In genomic region chr12:102462803-102463499, GRCh38 we compare ENCODE assay signal across 15 cellular contexts. TPM values are rescaled to one million over a fixed set of nuclear protein-coding genes. Genes with fewer than 3 reads are reported as not detected.
A peak's percentile ranks its signal among the peaks of the same experiment; 100 is the strongest.
DNase-seq lines count a peak whose midpoint lies in the region; ATAC-seq and TF ChIP-seq lines count a peak whose summit lies in the region.
"Had no signal": no experiment of that assay in that cellular context is flagged by ENCODE, and none has a peak within 500 bp of the region (broad histone marks: within the 10 kb centered on the region; RNA-seq: fewer than 3 reads in every experiment).

No MANE protein-coding gene starts in this region.

- no peaks in the 10 kb centered on the region for H3K9me3 ChIP-seq in IMR-90 (ENCODE audit: control insufficient read depth, insufficient read depth, low read length)
- H3K9me3 ChIP-seq in osteoblast (ENCODE audit: low read depth, low read length) = no peaks in the 10 kb centered on the region

- no peak overlapping the region for H3K4ac ChIP-seq in IMR-90 (ENCODE audit: low read depth, low read length)

- WGBS in IMR-90 (ENCODE audit: extremely low coverage in 2 of 2, insufficient read length in 1 of 2), 2 experiments = no CpG with 5 or more reads among the region's 8 CpGs

- no peak overlapping the region for H3K14ac ChIP-seq in IMR-90 (replicated peaks; ENCODE audit: low read depth, low read length)

- DNase-seq in AG09309 (ENCODE audit: low read depth) (peak; percentile 51), IMR-90 (peak; percentile 80), fibroblast of gingiva (ENCODE audit: low read depth) (peak; percentile 71), osteoblast (ENCODE audit: insufficient read length, low spot score, missing footprints) (peak; percentile 27), NCI-H1105 (lab: John Stamatoyannopoulos, UW) (no peak)
- DNase-seq: activated CD4-positive, alpha-beta T cell treated with anti-CD3 and anti-CD28 coated beads for 48 hours; CD4-positive, alpha-beta memory T cell; effector memory CD4-positive, alpha-beta T cell; natural killer cell; NCI-H524 treated with DMSO at 0.1 percent for 48 hours; SW 1271 had no signal

- H3K36me3 ChIP-seq in IMR-90 (ENCODE audit: control insufficient read depth, insufficient read depth, low read length) = no peaks in the 10 kb centered on the region
- H3K36me3 ChIP-seq in osteoblast (ENCODE audit: insufficient read depth, low read length) = no peaks in the 10 kb centered on the region

- no peaks in the 10 kb centered on the region for H3K9me1 ChIP-seq in IMR-90 (ENCODE audit: insufficient read depth, low read length)

- peak overlapping the region; percentile 81 for H3K18ac ChIP-seq in IMR-90 (ENCODE audit: low read depth, low read length)

- no peak overlapping the region for H2AFZ ChIP-seq in IMR-90 (replicated peaks; ENCODE audit: low read length, poor library complexity)
- no peak overlapping the region for H2AFZ ChIP-seq in osteoblast (ENCODE audit: low read length)

- ATAC-seq in IMR-90 (ENCODE audit: low read depth) = peak; percentile 62
- ATAC-seq in HG02840 (IDR thresholded peaks at IDR 0.05; ENCODE audit: low FRiP score, unreplicated experiment) = no peak
- no peak for ATAC-seq in GM18498 (IDR thresholded peaks at IDR 0.05; ENCODE audit: unreplicated experiment)
- no peak for ATAC-seq in HG02759 (IDR thresholded peaks at IDR 0.05; ENCODE audit: unreplicated experiment)
- ATAC-seq: natural killer cell had no signal

- POLR2A ChIA-PET in IMR-90 (lab: Charles Lee; ENCODE audit: unreplicated experiment) = no interaction called here

- no TSS peak for BruUV-seq in IMR-90 (replicated peaks; lab: Mats Ljungman, UMichigan)

- intact Hi-C loops in IMR-90 (cut with micrococcal nuclease) = no loop called here

- no peaks in the 10 kb centered on the region for H4K20me1 ChIP-seq in IMR-90 (ENCODE audit: insufficient read depth, low read length)
- H4K20me1 ChIP-seq in osteoblast (ENCODE audit: insufficient read depth, low read length) = no peaks in the 10 kb centered on the region

- no peak overlapping the region; a peak in 1 of 4 replicates for H4K8ac ChIP-seq in IMR-90 (ENCODE audit: low read depth in 2 of 2, low read length in 2 of 2)

- peak overlapping the region; percentile 24; the same call in 1 of the 2 replicates for H2BK20ac ChIP-seq in IMR-90 (ENCODE audit: low read depth, low read length)

- H3K79me2 ChIP-seq in osteoblast (ENCODE audit: insufficient read depth, low read length) = no peaks in the 10 kb centered on the region

- H3K56ac ChIP-seq in IMR-90 (ENCODE audit: extremely low read depth, insufficient read depth, low read length) = no peak overlapping the region

- no peak for TF ChIP-seq CTCF in AG09309 (IDR thresholded peaks at IDR 0.05; ENCODE audit: control insufficient read depth, insufficient read depth, low read depth, low read length, missing control alignments)
- TF ChIP-seq CTCF in IMR-90 (conservative IDR thresholded peaks at IDR 0.05; ENCODE audit: low read depth, low read length) = no peak
- TF ChIP-seq CTCF in osteoblast (IDR thresholded peaks at IDR 0.05; ENCODE audit: extremely low read depth, low read depth, low read length) = no peak

- no peaks in the 10 kb centered on the region for H3K27me3 ChIP-seq in IMR-90 (ENCODE audit: control insufficient read depth, insufficient read depth, low read length)
- H3K27me3 ChIP-seq in osteoblast (ENCODE audit: insufficient read depth, low read length) = no peaks in the 10 kb centered on the region

- no peak overlapping the region for H3K23ac ChIP-seq in IMR-90 (ENCODE audit: low read depth, low read length)

- TF ChIP-seq RAD21 in IMR-90 (IDR thresholded peaks at IDR 0.05; ENCODE audit: low read length) = no peak

- TF ChIP-seq POLR2A in IMR-90 (IDR thresholded peaks at IDR 0.05; ENCODE audit: low read depth, low read length) = no peak

- peak overlapping the region; percentile 25; the same call in 1 of the 3 replicates for H2BK15ac ChIP-seq in IMR-90 (ENCODE audit: low read depth, low read length)

- dilution Hi-C loops in IMR-90 (cut with HindIII; ENCODE audit: low sequenced_read_pairs, unreplicated experiment) = no loop called here

- H3K4me1 ChIP-seq in IMR-90 (ENCODE audit: control insufficient read depth, insufficient read depth, low read length) = peaks cover 14% of the 10 kb centered on the region
- H3K4me1 ChIP-seq in osteoblast (ENCODE audit: insufficient read depth, low read length) = peaks cover 24% of the 10 kb centered on the region

- H3K27ac ChIP-seq in IMR-90 (ENCODE audit: insufficient read depth, low read length) (peak overlapping the region; percentile 20; the same call in 1 of the 2 replicates), osteoblast (ENCODE audit: low read depth, low read length) (peak overlapping the region; percentile 88)
- H3K27ac ChIP-seq: RWPE1 had no signal

- no peak overlapping the region for H2AK9ac ChIP-seq in IMR-90 (replicated peaks; ENCODE audit: low read depth, low read length, poor library complexity)

- no peak overlapping the region for H4K91ac ChIP-seq in IMR-90 (ENCODE audit: insufficient read depth, low read depth, low read length)

- H3K4me3 ChIP-seq in AG09309 (ENCODE audit: control insufficient read depth, low read depth, low read length) (no peak overlapping the region), IMR-90 (ENCODE audit: insufficient read depth, low read depth, low read length) (no peak overlapping the region), osteoblast (ENCODE audit: insufficient read depth, low read length) (no peak overlapping the region)

- H3K79me1 ChIP-seq in IMR-90 (ENCODE audit: low read depth in 1 of 2, low read length in 2 of 2) = no peaks in the 10 kb centered on the region

- H2AK5ac ChIP-seq in IMR-90 (ENCODE audit: low read depth, low read length) = 0 out of 2 replicates have a peak overlapping the region, but pooled peaks have one; percentile 9

- peak overlapping the region; percentile 25; the same call in 1 of the 2 replicates for H2BK120ac ChIP-seq in IMR-90 (ENCODE audit: low read depth, low read length)

- H4K5ac ChIP-seq in IMR-90 (ENCODE audit: low read depth, low read length) = peak overlapping the region; percentile 12; the same call in 1 of the 2 replicates

- CTCF ChIA-PET in IMR-90 (lab: Yijun Ruan, JAX) = interaction anchor here (0.6 kb wide), 1 partner anchor 545 kb away, joined by 3 read pairs; no protein-coding TSS in a partner anchor

- H3K4me2 ChIP-seq in IMR-90 (ENCODE audit: low read depth, low read length) = peak overlapping the region; percentile 48; the same call in 1 of the 2 replicates
- peak overlapping the region; percentile 43 for H3K4me2 ChIP-seq in osteoblast (ENCODE audit: insufficient read depth, low read length)

- in situ Hi-C loops in IMR-90 (cut with MboI; ENCODE audit: low sequenced_read_pairs) = no loop called here

- no peak overlapping the region for H3K9ac ChIP-seq in IMR-90 (ENCODE audit: low read depth, low read length)

- peak overlapping the region; percentile 50 for H2BK5ac ChIP-seq in IMR-90 (ENCODE audit: low read depth, low read length, poor library complexity, severe bottlenecking)

TF ChIP-seq in IMR-90, 13 proteins besides CTCF, POLR2A, EP300 and RAD21:
- TF ChIP-seq, protein P1, sequence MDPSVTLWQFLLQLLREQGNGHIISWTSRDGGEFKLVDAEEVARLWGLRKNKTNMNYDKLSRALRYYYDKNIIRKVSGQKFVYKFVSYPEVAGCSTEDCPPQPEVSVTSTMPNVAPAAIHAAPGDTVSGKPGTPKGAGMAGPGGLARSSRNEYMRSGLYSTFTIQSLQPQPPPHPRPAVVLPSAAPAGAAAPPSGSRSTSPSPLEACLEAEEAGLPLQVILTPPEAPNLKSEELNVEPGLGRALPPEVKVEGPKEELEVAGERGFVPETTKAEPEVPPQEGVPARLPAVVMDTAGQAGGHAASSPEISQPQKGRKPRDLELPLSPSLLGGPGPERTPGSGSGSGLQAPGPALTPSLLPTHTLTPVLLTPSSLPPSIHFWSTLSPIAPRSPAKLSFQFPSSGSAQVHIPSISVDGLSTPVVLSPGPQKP (IDR thresholded peaks at IDR 0.05; ENCODE audit: borderline replicate concordance, low read depth, low read length) = no peak
- no peak for TF ChIP-seq RCOR1 (IDR thresholded peaks at IDR 0.05; ENCODE audit: insufficient replicate concordance, low read length)
- peak; percentile 61; the same call in 1 of the 2 replicates for TF ChIP-seq CEBPB (IDR thresholded peaks at IDR 0.05; ENCODE audit: low read depth, low read length)
- TF ChIP-seq MAFK (IDR thresholded peaks at IDR 0.05; ENCODE audit: low read depth, low read length) = no peak
- no peak for TF ChIP-seq NFE2L2 (IDR thresholded peaks at IDR 0.05; ENCODE audit: low read depth, low read length)
- no peak for TF ChIP-seq SMC3 (IDR thresholded peaks at IDR 0.05; ENCODE audit: low read depth, low read length)
- peak; percentile 47; the same call in 1 of the 2 replicates for TF ChIP-seq FOS (IDR thresholded peaks at IDR 0.05; ENCODE audit: low read depth, low read length)
TF ChIP-seq in IMR-90: peak in this region for 2.

RNA-seq across cellular contexts. Expression of gene IGF1, which starts 17.4 kb away (rescaled TPM):
- under 0.01 and 0.28 TPM in 2 replicates for total RNA-seq in IMR-90 (2012; rRNA removed)
- 0.12 and 0.19 TPM in 2 replicates for polyA plus RNA-seq in IMR-90 (2012; rRNA removed)
- polyA plus RNA-seq in IMR-90 (2012; cell fraction: cytosol; rRNA removed) = 0.19 TPM in 1 of 2 replicates, not detected in the other
- 0.16 TPM in 1 of 2 replicates, not detected in the other for polyA plus RNA-seq in IMR-90 (2012; cell fraction: nucleus; rRNA removed; ENCODE audit: low replicate concordance)
- total RNA-seq in osteoblast = 0.72 and 0.88 TPM in 2 replicates
- total RNA-seq: CD4-positive, alpha-beta memory T cell had no signal
- polyA plus RNA-seq: CD4-positive, alpha-beta memory T cell had no signal
